15 cellular contexts compared by ENCODE assay signal in the genomic region with DNA sequence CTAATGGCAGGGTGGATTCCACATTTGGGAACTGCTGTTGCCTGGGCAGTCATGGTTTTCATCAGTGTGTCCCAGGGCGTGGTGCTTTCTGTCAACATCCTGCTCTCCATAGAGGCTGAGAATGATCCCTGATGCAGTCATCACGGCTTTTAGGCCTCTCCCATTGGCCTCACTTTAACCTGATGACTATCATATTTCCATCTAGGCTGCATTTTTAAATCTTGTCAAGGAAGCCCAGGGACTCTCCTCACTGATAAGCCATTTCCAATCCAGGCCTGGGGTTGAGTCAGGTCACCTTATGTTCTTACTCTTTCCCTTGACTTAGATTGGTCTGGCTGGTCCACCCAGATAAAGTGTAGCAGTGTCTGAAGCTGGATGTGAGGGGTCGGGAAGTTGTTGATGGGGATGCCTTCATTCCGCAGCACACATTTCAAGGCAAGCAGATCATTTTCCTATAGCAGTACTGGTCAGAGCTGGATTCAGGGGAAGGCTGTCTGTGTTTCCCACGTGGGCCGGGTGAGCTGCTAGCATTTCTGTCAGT.
DNase-seq lines count a peak whose midpoint lies in the region; ATAC-seq and TF ChIP-seq lines count a peak whose summit lies in the region.
"Had no signal": no experiment of that assay in that cellular context is flagged by ENCODE, and none has a peak within 500 bp of the region (broad histone marks: within the 10 kb centered on the region; RNA-seq: fewer than 3 reads in every experiment).

No MANE protein-coding gene starts in this region.

- in situ Hi-C loops in brain microvascular endothelial cell (cut with HindIII; ENCODE audit: low pct_ligation_motif_present, low sequenced_read_pairs): no loop called here

- H3K36me3 ChIP-seq in brain microvascular endothelial cell (replicated peaks) (no peaks in the 10 kb centered on the region), suprapubic skin (no peaks in the 10 kb centered on the region)

- H3K4me3 ChIP-seq in brain microvascular endothelial cell (ENCODE audit: low read depth, low read length) (no peak overlapping the region), suprapubic skin (no peak overlapping the region)

- DNase-seq in DMS 273 (lab: John Stamatoyannopoulos, UW; ENCODE audit: unreplicated experiment) (peak; percentile 34), DMS 273 treated with DMSO at 0.1 percent for 48 hours (lab: John Stamatoyannopoulos, UW) (no peak), brain microvascular endothelial cell (peak; percentile 24), left ventricle myocardium superior (peak; percentile 58), suprapubic skin (ENCODE audit: low spot score in 2 of 2) (peak in 1 of 2 donors; percentile 64), middle frontal gyrus (ENCODE audit: extremely low spot score, low spot score) (no peak)
- DNase-seq in activated effector memory CD4-positive, alpha-beta T cell treated with anti-CD3 and anti-CD28 coated beads, Interleukin-2, amount 50 U/mL, for 16 hours: no peak
- DNase-seq: amygdala; Caco-2; effector memory CD8-positive, alpha-beta T cell; GOT3; NCI-H2171 had no signal

- H3K27me3 ChIP-seq in brain microvascular endothelial cell (replicated peaks): no peaks in the 10 kb centered on the region
- no peaks in the 10 kb centered on the region for H3K27me3 ChIP-seq in suprapubic skin

- TF ChIP-seq POLR2A in suprapubic skin (IDR thresholded peaks at IDR 0.05): no peak

- no peak for TF ChIP-seq EP300 in suprapubic skin (IDR thresholded peaks at IDR 0.05)

- ATAC-seq in left ventricle myocardium superior (peak; percentile 97), GM21390 (IDR thresholded peaks at IDR 0.05; ENCODE audit: unreplicated experiment) (no peak)
- ATAC-seq: effector memory CD8-positive, alpha-beta T cell; Panc1 had no signal

- no peaks in the 10 kb centered on the region for H3K9me3 ChIP-seq in suprapubic skin
- H3K9me3 ChIP-seq: Caco-2 had no signal

- 72% methylated on average over 6 of the region's 6 CpGs for WGBS in suprapubic skin

- intact Hi-C loops in left ventricle myocardium superior (cut with micrococcal nuclease): no loop called here

- H3K4me1 ChIP-seq in suprapubic skin: peaks cover 20% of the 10 kb centered on the region

- TF ChIP-seq CTCF in brain microvascular endothelial cell (IDR thresholded peaks at IDR 0.05; ENCODE audit: low read depth, low read length, missing control alignments): no peak
- no peak for TF ChIP-seq CTCF in suprapubic skin (IDR thresholded peaks at IDR 0.05)

- no peak overlapping the region for H3K27ac ChIP-seq in brain microvascular endothelial cell
- peak overlapping the region; percentile 28 for H3K27ac ChIP-seq in suprapubic skin
- H3K27ac ChIP-seq: 22Rv1 had no signal

Comparison
In these comparisons a context has a peak if more than half of its experiments do, and no peak if none do; other contexts are left out.
1. DNase-seq: peak in DMS 273 (single experiment), brain microvascular endothelial cell (single experiment) and left ventricle myocardium superior (single experiment); none in DMS 273 treated with DMSO at 0.1 percent for 48 hours (single experiment), activated effector memory CD4-positive, alpha-beta T cell treated with anti-CD3 and anti-CD28 coated beads, Interleukin-2, amount 50 U/mL, for 16 hours (single experiment) and middle frontal gyrus (single experiment).